3 cellular contexts compared by ENCODE assay signal in genomic region chr1:5686925-5687706, GRCh38.
TF ChIP-seq lines count a peak whose summit lies in the region.

No MANE protein-coding gene starts in this region.

TF ChIP-seq in A549, 52 proteins besides CTCF, POLR2A, EP300 and RAD21 (continued from another document):
- peak; percentile 68 for TF ChIP-seq USF2 (IDR thresholded peaks at IDR 0.05)

TF ChIP-seq in Ishikawa, 13 proteins besides CTCF, POLR2A, EP300 and RAD21 (continued from another document):
- no peak for TF ChIP-seq REST (IDR thresholded peaks at IDR 0.05; ENCODE audit: low read depth)
- TF ChIP-seq CREB1 (IDR thresholded peaks at IDR 0.05; ENCODE audit: low read depth), result no peak
- TF ChIP-seq YY1 (IDR thresholded peaks at IDR 0.05; ENCODE audit: low read depth), result no peak
- no peak for TF ChIP-seq TAF1 (IDR thresholded peaks at IDR 0.05; ENCODE audit: low read depth)

TF ChIP-seq in K562, 482 proteins besides CTCF, POLR2A, EP300 and RAD21:
- TF ChIP-seq MGA (IDR thresholded peaks at IDR 0.05), result peak; percentile 69
- no peak for TF ChIP-seq CHD2 (IDR thresholded peaks at IDR 0.05; ENCODE audit: low read depth, low read length)
- no peak for TF ChIP-seq SMAD2 (IDR thresholded peaks at IDR 0.05; ENCODE audit: low read depth, low read length)
- TF ChIP-seq GATA2 (CRISPR knock-in tag; IDR thresholded peaks at IDR 0.05), result no peak
- no peak for TF ChIP-seq MAX (CRISPR knock-in tag; IDR thresholded peaks at IDR 0.05)
- TF ChIP-seq USF2 (CRISPR knock-in tag; IDR thresholded peaks at IDR 0.05), result peak; percentile 92
- no peak for TF ChIP-seq CXXC5 (CRISPR knock-in tag; IDR thresholded peaks at IDR 0.05)
- peak; percentile 63 for TF ChIP-seq CBFA2T2 (conservative IDR thresholded peaks at IDR 0.05)
- peak; percentile 22 for TF ChIP-seq PHF20 (IDR thresholded peaks at IDR 0.05; ENCODE audit: partially characterized antibody)
- TF ChIP-seq, protein P1, sequence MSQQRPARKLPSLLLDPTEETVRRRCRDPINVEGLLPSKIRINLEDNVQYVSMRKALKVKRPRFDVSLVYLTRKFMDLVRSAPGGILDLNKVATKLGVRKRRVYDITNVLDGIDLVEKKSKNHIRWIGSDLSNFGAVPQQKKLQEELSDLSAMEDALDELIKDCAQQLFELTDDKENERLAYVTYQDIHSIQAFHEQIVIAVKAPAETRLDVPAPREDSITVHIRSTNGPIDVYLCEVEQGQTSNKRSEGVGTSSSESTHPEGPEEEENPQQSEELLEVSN (IDR thresholded peaks at IDR 0.05; ENCODE audit: borderline replicate concordance in 1 of 2, extremely low read depth in 1 of 2, insufficient read depth in 1 of 2, insufficient read length in 1 of 2, low read depth in 1 of 2, low read length in 1 of 2, poor library complexity in 1 of 2, severe bottlenecking in 1 of 2), result peak in 1 of 2 experiments; percentile 26
- peak; percentile 75 for TF ChIP-seq USF1 (CRISPR knock-in tag; IDR thresholded peaks at IDR 0.05)
- TF ChIP-seq L3MBTL2 (IDR thresholded peaks at IDR 0.05), result peak; percentile 97
- TF ChIP-seq TFE3 (CRISPR knock-in tag; IDR thresholded peaks at IDR 0.05), result peak; percentile 95
- peak; percentile 95 for TF ChIP-seq RAD51 (IDR thresholded peaks at IDR 0.05; ENCODE audit: borderline replicate concordance, low read depth)
- TF ChIP-seq TOE1 (IDR thresholded peaks at IDR 0.05; ENCODE audit: borderline replicate concordance), result peak; percentile 90
- no peak for TF ChIP-seq TOE1 (CRISPR knock-in tag; IDR thresholded peaks at IDR 0.05; ENCODE audit: borderline replicate concordance, low read depth)
- TF ChIP-seq FOXK2 (conservative IDR thresholded peaks at IDR 0.05 in 1 of 2, IDR thresholded peaks at IDR 0.05 in 1 of 2; ENCODE audit: low read depth in 2 of 2), result 0 out of 4 replicates have a peak, but pooled peaks have one; percentile 19 to 21
- TF ChIP-seq MAZ (CRISPR knock-in tag; conservative IDR thresholded peaks at IDR 0.05 in 1 of 2, IDR thresholded peaks at IDR 0.05 in 1 of 2), result 0 out of 4 replicates have a peak, but pooled peaks of 1 of the 2 experiments have one; percentile 12
- peak; percentile 66; the same call in 1 of the 2 replicates for TF ChIP-seq ZNF589 (CRISPR knock-in tag; IDR thresholded peaks at IDR 0.05; ENCODE audit: low read depth)
- TF ChIP-seq MBD2 (IDR thresholded peaks at IDR 0.05; ENCODE audit: borderline replicate concordance, low read depth), result no peak
TF ChIP-seq in K562: peak in this region for 13.
